Comparison of ENCODE assay signal across 12 cellular contexts in genomic region chr12:121765573-121765972, GRCh38. TPM values are rescaled to one million over a fixed set of nuclear protein-coding genes. Genes with fewer than 3 reads are reported as not detected.
DNase-seq lines count a peak whose midpoint lies in the region; ATAC-seq and TF ChIP-seq lines count a peak whose summit lies in the region.
"Had no signal": no experiment of that assay in that cellular context is flagged by ENCODE, and none has a peak within 500 bp of the region (broad histone marks: within the 10 kb centered on the region; RNA-seq: fewer than 3 reads in every experiment).

No MANE protein-coding gene starts in this region.

- H2BK12ac ChIP-seq in H9 (ENCODE audit: insufficient read length, low read depth, low read length): no peak overlapping the region

- H3K27ac ChIP-seq in H9 (ENCODE audit: insufficient read length, low read depth, low read length) (no peak overlapping the region), foreskin keratinocyte (no peak overlapping the region)

- no peak overlapping the region for H4K8ac ChIP-seq in H9 (replicated peaks; ENCODE audit: insufficient read length, low read depth, low read length)

- no peaks in the 10 kb centered on the region for H3K79me2 ChIP-seq in H9 (ENCODE audit: insufficient read depth, low read length)

- intact Hi-C loops in natural killer cell (cut with micrococcal nuclease): no loop called here

- no peak overlapping the region for H3K14ac ChIP-seq in H9 (ENCODE audit: insufficient read depth, low read length)

- H3K79me1 ChIP-seq in H9 (ENCODE audit: insufficient read depth, low read depth, low read length, poor library complexity, severe bottlenecking): no peaks in the 10 kb centered on the region

- no peak overlapping the region for H3K18ac ChIP-seq in H9 (ENCODE audit: insufficient read length, low read depth, low read length)

- H3K9ac ChIP-seq in H9 (ENCODE audit: extremely low read depth, insufficient read length, low read length): no peak overlapping the region

- H3K27me3 ChIP-seq in H9 (ENCODE audit: insufficient read depth, low read length) (no peaks in the 10 kb centered on the region), foreskin keratinocyte (no peaks in the 10 kb centered on the region)
- H3K27me3 ChIP-seq: dorsolateral prefrontal cortex had no signal

- no peak overlapping the region for H2BK5ac ChIP-seq in H9 (ENCODE audit: insufficient read length, low read length)

- H3K4me1 Mint-ChIP-seq in H9 (peaks cover 4 to 9% of the 10 kb centered on the region in 2 experiments; a peak in 3 of 4 replicates), natural killer cell (peaks cover 0 to 10% of the 10 kb centered on the region in 2 donors)
- H3K4me1 Mint-ChIP-seq: B cell had no signal

- no peak overlapping the region for H2AFZ ChIP-seq in H9 (ENCODE audit: low read length)

- no peaks in the 10 kb centered on the region; the same call in 1 of the 2 replicates for H3K27me3 Mint-ChIP-seq in H9 (ENCODE audit: low read depth)
- no peaks in the 10 kb centered on the region for H3K27me3 Mint-ChIP-seq in natural killer cell (ENCODE audit: low read depth in 2 of 2)
- H3K27me3 Mint-ChIP-seq: B cell had no signal

- H3K36me3 Mint-ChIP-seq in H9 (ENCODE audit: insufficient read depth in 1 of 3, low read depth in 3 of 3) (peaks cover 0 to 23% (median 7%) of the 10 kb centered on the region in 3 experiments; a peak in 4 of 7 replicates), natural killer cell (no peaks in the 10 kb centered on the region)

- DNase-seq in 8988T: peak; percentile 72
- DNase-seq in H9: peak; percentile 67
- peak; percentile 76 for DNase-seq in SW480 (ENCODE audit: low spot score)
- peak in 1 of 2 donors; percentile 51 for DNase-seq in foreskin keratinocyte
- no peak for DNase-seq in medulla oblongata (ENCODE audit: extremely low spot score)
- DNase-seq in NCI-H187 treated with DMSO at 0.1 percent for 48 hours (lab: John Stamatoyannopoulos, UW): no peak
- no peak for DNase-seq in natural killer cell
- DNase-seq in DMS153 treated with DMSO at 0.1 percent for 48 hours (lab: John Stamatoyannopoulos, UW; ENCODE audit: unreplicated experiment): no peak
- DNase-seq: NCI-H1048, SIG-M5 had no signal

- no peak overlapping the region for H3K56ac ChIP-seq in H9 (ENCODE audit: insufficient read length, low read depth, low read length)

- no peaks in the 10 kb centered on the region for H3K9me3 ChIP-seq in H9 (ENCODE audit: control insufficient read depth, low read depth, low read length)

- H3K4me1 ChIP-seq in H9 (ENCODE audit: insufficient read depth, low read length) (no peaks in the 10 kb centered on the region), foreskin keratinocyte (peaks cover 8% of the 10 kb centered on the region)

- no peak overlapping the region for H2BK15ac ChIP-seq in H9 (ENCODE audit: low read depth, low read length)

- no peak overlapping the region for H4K91ac ChIP-seq in H9 (ENCODE audit: insufficient read length, low read depth, low read length)

- no peak overlapping the region for H3K23ac ChIP-seq in H9 (ENCODE audit: insufficient read length, low read depth, low read length)

- WGBS in H9 (ENCODE audit: extremely low coverage, insufficient read length, low lambda C conversion rate): no CpG with 5 or more reads among the region's 5 CpGs

- H3K4me3 Mint-ChIP-seq in H9 (no peak overlapping the region), natural killer cell (no peak overlapping the region)
- H3K4me3 Mint-ChIP-seq: B cell had no signal

- H3K23me2 ChIP-seq in H9 (ENCODE audit: insufficient read length, low read depth, low read length, poor library complexity, severe bottlenecking): no peaks in the 10 kb centered on the region

- H3T11ph ChIP-seq in H9 (ENCODE audit: low read length): no peak overlapping the region

- no peak overlapping the region for H3K4me2 ChIP-seq in H9 (ENCODE audit: insufficient read depth, insufficient read length, low read length)

- TF ChIP-seq CTCF in H9 (conservative IDR thresholded peaks at IDR 0.05): no peak
- TF ChIP-seq CTCF in foreskin keratinocyte (conservative IDR thresholded peaks at IDR 0.05): no peak
- no peak for TF ChIP-seq CTCF in natural killer cell (IDR thresholded peaks at IDR 0.05)

- no peak overlapping the region for H3K27ac Mint-ChIP-seq in H9
- H3K27ac Mint-ChIP-seq in natural killer cell: no peak overlapping the region
- H3K27ac Mint-ChIP-seq: B cell had no signal

- ATAC-seq in foreskin keratinocyte (peak; percentile 88), natural killer cell (no peak)

- H2BK20ac ChIP-seq in H9 (ENCODE audit: low read depth, low read length, poor library complexity, severe bottlenecking): no peak overlapping the region

- no peak overlapping the region for H2AK5ac ChIP-seq in H9 (ENCODE audit: insufficient read length, low read length)

- H3K9me3 Mint-ChIP-seq in H9 (no peaks in the 10 kb centered on the region), natural killer cell (no peaks in the 10 kb centered on the region)

- H3K4ac ChIP-seq in H9 (ENCODE audit: low read depth, low read length): no peak overlapping the region

- H2BK120ac ChIP-seq in H9 (ENCODE audit: low read depth, low read length, poor library complexity, severe bottlenecking): no peak overlapping the region

- H4K5ac ChIP-seq in H9 (ENCODE audit: insufficient read length, low read depth, low read length): no peak overlapping the region

- H4K20me1 ChIP-seq in H9 (ENCODE audit: control insufficient read depth, insufficient read depth, insufficient read length): no peaks in the 10 kb centered on the region

RNA-seq across cellular contexts. Expression of gene RHOF, which starts 27.9 kb away (rescaled TPM):
- total RNA-seq in H9 (2021) (29.1 and 29.3 TPM in 2 replicates), foreskin keratinocyte (5.0 and 5.5 TPM in 2 replicates), natural killer cell (100 to 1,000 TPM; 146 to 201 (median 177) TPM)
- 4.8 and 6.0 TPM in 2 replicates for polyA plus RNA-seq in foreskin keratinocyte

RNA-seq across cellular contexts. Expression of gene SETD1B, which starts 38.2 kb away (rescaled TPM):
- 38.2 and 40.4 TPM in 2 replicates for total RNA-seq in H9 (2021)
- total RNA-seq in foreskin keratinocyte: 5.5 and 6.1 TPM in 2 replicates
- 2.2 and 2.6 TPM in 2 replicates for polyA plus RNA-seq in foreskin keratinocyte
- total RNA-seq in natural killer cell: 10 to 100 TPM; 55.1 to 57.5 (median 56.2) TPM

RNA-seq across cellular contexts. Expression of gene TMEM120B, which starts 53.0 kb away (rescaled TPM):
- total RNA-seq in H9 (2021) (21.9 and 25.8 TPM in 2 replicates), foreskin keratinocyte (9.9 and 10.4 TPM in 2 replicates), natural killer cell (1 to 10 TPM; 6.3 to 8.4 (median 7.9) TPM)
- 8.5 and 9.0 TPM in 2 replicates for polyA plus RNA-seq in foreskin keratinocyte

Comparison
In these comparisons a context has a peak if more than half of its experiments do, and no peak if none do; other contexts are left out.
1. DNase-seq: peak in 8988T (single experiment), H9 (single experiment) and SW480 (single experiment); none in medulla oblongata (single experiment), NCI-H187 treated with DMSO at 0.1 percent for 48 hours (single experiment), natural killer cell (single experiment) and DMS153 treated with DMSO at 0.1 percent for 48 hours (single experiment).